In the genomic region with DNA sequence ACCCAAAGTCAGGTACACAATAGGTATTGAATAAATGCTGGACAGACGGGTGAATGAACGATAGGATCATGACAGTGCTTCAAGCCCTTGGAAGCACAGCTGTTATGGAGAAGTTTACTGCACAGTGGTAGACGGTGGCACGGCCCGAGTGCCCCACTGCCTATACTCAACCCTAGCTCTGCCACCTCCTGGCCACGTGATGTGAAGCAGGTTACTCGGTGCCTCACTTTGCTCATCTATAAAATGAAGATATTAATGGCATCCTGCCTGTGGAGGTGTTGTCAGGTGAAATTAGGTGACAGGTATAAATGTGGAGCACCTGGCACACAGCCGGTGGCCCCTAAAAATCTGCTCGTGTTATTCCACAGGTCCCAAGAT, we compare ENCODE assay signal across 8 cellular contexts. TPM values are rescaled to one million over a fixed set of nuclear protein-coding genes. Genes with fewer than 3 reads are reported as not detected.
DNase-seq lines count a peak whose midpoint lies in the region; ATAC-seq, FAIRE-seq and TF ChIP-seq lines count a peak whose summit lies in the region.

No MANE protein-coding gene starts in this region.

- peak overlapping the region in 1 of 2 donors; percentile 8 for H3K9ac ChIP-seq in kidney (ENCODE audit: low read length in 2 of 2)

- H3K9me3 ChIP-seq in Peyer's patch (no peaks in the 10 kb centered on the region), kidney (ENCODE audit: control insufficient read depth in 1 of 2, low read length in 2 of 2) (no peaks in the 10 kb centered on the region)

- ATAC-seq in HG02840 (IDR thresholded peaks at IDR 0.05; ENCODE audit: low FRiP score, unreplicated experiment) (peak; percentile 15), GM21717 (IDR thresholded peaks at IDR 0.05; ENCODE audit: unreplicated experiment) (no peak)

- H3K4me1 ChIP-seq in Peyer's patch (peaks cover 0 to 42% (median 18%) of the 10 kb centered on the region in 4 donors), kidney (ENCODE audit: control insufficient read depth in 1 of 2, insufficient read depth in 1 of 2, low read depth in 1 of 2, low read length in 2 of 2) (peaks cover 0 to 9% of the 10 kb centered on the region in 2 donors)

- peak; percentile 73 for DNase-seq in DMS79 treated with DMSO at 0.1 percent for 48 hours (lab: John Stamatoyannopoulos, UW)
- DNase-seq in Peyer's patch, result peak in 2 of 3 donors; percentile 82 to 88
- DNase-seq in activated gamma-delta T cell treated with anti-CD3 and anti-CD28 coated beads, Interleukin-2, amount 50 U/mL, for 16 hours (ENCODE audit: low read depth), result peak; percentile 56
- DNase-seq in kidney, result no peak
- DNase-seq in stimulated activated CD8-positive, alpha-beta memory T cell treated with anti-CD3 and anti-CD28 coated beads, Interleukin-7, amount 100 ng/mL, for 1 hour (ENCODE audit: low read depth in 2 of 2), result peak; percentile 47 to 49
- DNase-seq in NCI-H226, result no peak

- intact Hi-C loops in kidney (cut with DNase I), result no loop called here

- peak overlapping the region; percentile 70 to 83 (median 78) for H3K27ac ChIP-seq in Peyer's patch
- H3K27ac ChIP-seq in kidney (ENCODE audit: low read depth in 2 of 2, low read length in 2 of 2), result no peak overlapping the region

- no peak for FAIRE-seq in kidney (lab: Jason Lieb, UNC)

- H3K27me3 ChIP-seq in Peyer's patch, result no peaks in the 10 kb centered on the region

- H3K4me3 ChIP-seq in Peyer's patch (peak overlapping the region; percentile 29 to 44 (median 40)), kidney (ENCODE audit: low read length in 2 of 2) (peak overlapping the region; percentile 53 to 59)

- H3K36me3 ChIP-seq in Peyer's patch, result no peaks in the 10 kb centered on the region
- H3K36me3 ChIP-seq in kidney (ENCODE audit: control insufficient read depth in 1 of 2, insufficient read depth in 2 of 2, low read length in 2 of 2), result no peaks in the 10 kb centered on the region

- TF ChIP-seq POLR2A in Peyer's patch (IDR thresholded peaks at IDR 0.05), result no peak

- TF ChIP-seq CTCF in Peyer's patch (IDR thresholded peaks at IDR 0.05) (peak; percentile 15 to 51 (median 44)), kidney (IDR thresholded peaks at IDR 0.05; ENCODE audit: borderline replicate concordance, extremely low read depth, insufficient read depth) (no peak)

RNA-seq across cellular contexts. Expression of a gene that starts 5.8 kb away (rescaled TPM):
- total RNA-seq in Peyer's patch, result 10 to 100 TPM in 1 of 4 donors, 1 to 10 TPM in 3; 3.2 to 32.2 (median 5.4) TPM
- total RNA-seq in kidney, result 3.7 TPM
- polyA plus RNA-seq in kidney (ENCODE audit: insufficient read depth, low read depth, low replicate concordance), result 0.97 TPM

RNA-seq across cellular contexts. Expression of a gene that starts 26.5 kb away (rescaled TPM):
- not detected for total RNA-seq in Peyer's patch
- not detected for total RNA-seq in kidney
- not detected for polyA plus RNA-seq in kidney (ENCODE audit: insufficient read depth, low read depth, low replicate concordance)

RNA-seq across cellular contexts. Expression of a gene that starts 43.4 kb away (rescaled TPM):
- total RNA-seq in Peyer's patch (not detected), kidney (not detected)
- not detected for polyA plus RNA-seq in kidney (ENCODE audit: insufficient read depth, low read depth, low replicate concordance)

RNA-seq across cellular contexts. Expression of a gene that starts 55.6 kb away (rescaled TPM):
- 1 to 10 TPM in 3 of 4 donors, not detected in 1; 3.4 to 4.9 (median 3.6) TPM for total RNA-seq in Peyer's patch
- total RNA-seq in kidney, result 1.1 TPM
- 1.6 TPM for polyA plus RNA-seq in kidney (ENCODE audit: insufficient read depth, low read depth, low replicate concordance)

Comparison
In these comparisons a context has a peak if more than half of its experiments do, and no peak if none do; other contexts are left out.
1. DNase-seq: peak in DMS79 treated with DMSO at 0.1 percent for 48 hours (single experiment), Peyer's patch (2 of 3), activated gamma-delta T cell treated with anti-CD3 and anti-CD28 coated beads, Interleukin-2, amount 50 U/mL, for 16 hours (single experiment) and stimulated activated CD8-positive, alpha-beta memory T cell treated with anti-CD3 and anti-CD28 coated beads, Interleukin-7, amount 100 ng/mL, for 1 hour (2 of 2); none in kidney (single experiment) and NCI-H226 (single experiment).
2. H3K27ac ChIP-seq: peak in Peyer's patch (4 of 4); none in kidney (0 of 2).